6 cellular contexts compared by ENCODE assay signal in genomic region chr9:137300607-137301085, GRCh38. TPM values are rescaled to one million over a fixed set of nuclear protein-coding genes. Genes with fewer than 3 reads are reported as not detected.
DNase-seq lines count a peak whose midpoint lies in the region; ATAC-seq and TF ChIP-seq lines count a peak whose summit lies in the region.

No MANE protein-coding gene starts in this region.

- H3K27me3 ChIP-seq in HAP-1 (ENCODE audit: low read depth) (no peaks in the 10 kb centered on the region), ascending aorta (peaks cover 14% of the 10 kb centered on the region), muscle layer of duodenum (ENCODE audit: low read depth, low read length) (peaks cover 29% of the 10 kb centered on the region)

- intact Hi-C loops in ascending aorta (cut with DNase I) = no loop called here

- H3K9me3 ChIP-seq in HAP-1 = no peaks in the 10 kb centered on the region
- no peaks in the 10 kb centered on the region for H3K9me3 ChIP-seq in ascending aorta
- no peaks in the 10 kb centered on the region for H3K9me3 ChIP-seq in muscle layer of duodenum (ENCODE audit: control insufficient read depth in 1 of 2, low read length in 2 of 2)

- in situ Hi-C loops in HAP-1 (cut with MboI; ENCODE audit: low sequenced_read_pairs) = no loop called here

- H3K27ac ChIP-seq in ascending aorta (no peak overlapping the region), muscle layer of duodenum (ENCODE audit: low read length) (peak overlapping the region; percentile 77)

- DNase-seq in HAP-1 (ENCODE audit: low spot score in 2 of 2) (peak; percentile 76 to 87), ascending aorta (ENCODE audit: low spot score in 2 of 2) (no peak), GF-D8 (lab: John Stamatoyannopoulos, UW) (no peak)

- H3K4me3 ChIP-seq in HAP-1 = peak overlapping the region; percentile 74
- H3K4me3 ChIP-seq in ascending aorta = peak overlapping the region; percentile 52 to 71
- peak overlapping the region; percentile 60 for H3K4me3 ChIP-seq in muscle layer of duodenum (ENCODE audit: low read depth in 1 of 2, low read length in 2 of 2)

- H3K36me3 ChIP-seq in HAP-1 (replicated peaks) = peaks cover 8% of the 10 kb centered on the region
- no peaks in the 10 kb centered on the region for H3K36me3 ChIP-seq in ascending aorta
- no peaks in the 10 kb centered on the region for H3K36me3 ChIP-seq in muscle layer of duodenum (ENCODE audit: control insufficient read depth in 1 of 2, insufficient read depth in 2 of 2, low read length in 2 of 2)

- TF ChIP-seq CTCF in ascending aorta (IDR thresholded peaks at IDR 0.05) = no peak

- H3K4me1 ChIP-seq in HAP-1 (peaks cover 18% of the 10 kb centered on the region), ascending aorta (peaks cover 21 to 26% of the 10 kb centered on the region in 2 donors), muscle layer of duodenum (ENCODE audit: control insufficient read depth in 1 of 2, insufficient read depth in 2 of 2, low read length in 2 of 2) (peaks cover 0 to 38% of the 10 kb centered on the region in 2 donors)

- ATAC-seq in HG03378 (IDR thresholded peaks at IDR 0.05; ENCODE audit: unreplicated experiment) = no peak
- ATAC-seq in HG03097 (IDR thresholded peaks at IDR 0.05; ENCODE audit: low FRiP score, unreplicated experiment) = no peak

RNA-seq across cellular contexts. Expression of gene NRARP, which starts 1.4 kb away (rescaled TPM):
- total RNA-seq in ascending aorta = 51.7 TPM

RNA-seq across cellular contexts. Expression of gene TOR4A, which starts 23.1 kb away (rescaled TPM):
- total RNA-seq in ascending aorta = 38.3 TPM

RNA-seq across cellular contexts. Expression of gene NELFB, which starts 45.5 kb away (rescaled TPM):
- total RNA-seq in ascending aorta = 71.7 TPM

RNA-seq across cellular contexts. Expression of gene STPG3, which starts 49.6 kb away (rescaled TPM):
- total RNA-seq in ascending aorta = not detected

RNA-seq across cellular contexts. Expression of gene TUBB4B, which starts 59.6 kb away (rescaled TPM):
- total RNA-seq in ascending aorta = 403 TPM

Comparison
In these comparisons a context has a peak if more than half of its experiments do, and no peak if none do; other contexts are left out.
1. DNase-seq: peak in HAP-1 (2 of 2); none in ascending aorta (0 of 2) and GF-D8 (single experiment).
2. Peak in every context shown above with its lines, with median percentiles within 50 percentile points of each other: H3K4me3 ChIP-seq.